ENCODE assay signal across 28 cellular contexts in the genomic region with DNA sequence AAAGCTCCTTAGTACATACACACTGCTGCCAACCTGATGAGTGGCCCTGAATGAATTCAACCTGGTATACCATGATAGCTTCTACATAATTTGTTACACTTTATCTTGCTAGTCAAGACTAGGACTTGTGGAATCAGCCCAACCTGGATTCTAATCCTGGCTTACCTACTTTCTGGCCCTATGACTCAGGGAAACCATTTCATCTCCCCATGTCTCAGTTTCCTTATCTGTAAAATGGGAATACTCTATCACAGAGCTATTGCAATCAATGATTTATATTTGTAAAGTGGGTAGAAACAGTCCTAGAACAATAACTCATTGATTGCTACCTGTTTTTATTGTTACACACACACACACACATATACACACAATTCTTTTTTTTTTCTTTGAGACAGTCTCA.
"Had no signal": no experiment of that assay in that cellular context is flagged by ENCODE, and none has a peak within 500 bp of the region (broad histone marks: within the 10 kb centered on the region; RNA-seq: fewer than 3 reads in every experiment).

No MANE protein-coding gene starts in this region.

- H3K4me3 ChIP-seq: colonic mucosa, esophagus squamous epithelium, gastrocnemius medialis, heart right ventricle, left ventricle myocardium inferior, lower lobe of right lung, mucosa of descending colon had no signal

- H3K36me3 ChIP-seq: colonic mucosa, esophagus squamous epithelium, gastrocnemius medialis, lower lobe of right lung had no signal

- DNase-seq: colonic mucosa; cortex of kidney; effector CD8-positive, alpha-beta T cell; effector memory CD8-positive, alpha-beta T cell; endodermal cell; esophagus squamous epithelium; foreskin fibroblast; foreskin melanocyte; gastrocnemius medialis; glutamatergic neuron; head of caudate nucleus; heart right ventricle; hypothalamus; immature natural killer cell; islet precursor cell; kidney; kidney glomerular epithelial cell; left colon; left ventricle myocardium inferior; lower lobe of right lung; mesenchymal stem cell; mucosa of descending colon; naive B cell had no signal

- H3K27me3 Mint-ChIP-seq: dendritic cell treated with granulocyte-macrophage colony-stimulating factor and Interleukin-4, amounts not matched to agents 40 ng/mL and 50 ng/mL, for 4 days; effector memory CD8-positive, alpha-beta T cell; naive B cell had no signal

- H3K9me3 Mint-ChIP-seq: dendritic cell treated with granulocyte-macrophage colony-stimulating factor and Interleukin-4, amounts not matched to agents 40 ng/mL and 50 ng/mL, for 4 days; effector memory CD8-positive, alpha-beta T cell; endodermal cell; immature natural killer cell; mesothelial cell of epicardium; naive B cell had no signal

- H3K9me3 ChIP-seq: colonic mucosa, esophagus squamous epithelium, gastrocnemius medialis, heart right ventricle, left ventricle myocardium inferior, lower lobe of right lung, mucosa of descending colon had no signal

- ATAC-seq: effector memory CD8-positive, alpha-beta T cell; esophagus mucosa; gastrocnemius medialis; heart right ventricle; left colon; left lobe of liver; lower lobe of right lung; mucosa of descending colon had no signal

- H3K4me3 Mint-ChIP-seq: dendritic cell treated with granulocyte-macrophage colony-stimulating factor and Interleukin-4, amounts not matched to agents 40 ng/mL and 50 ng/mL, for 4 days; effector memory CD8-positive, alpha-beta T cell; endodermal cell; immature natural killer cell; mesothelial cell of epicardium; naive B cell had no signal

- H3K27ac ChIP-seq: colonic mucosa, epithelial cell of prostate, esophagus squamous epithelium, gastrocnemius medialis, heart right ventricle, left ventricle myocardium inferior, lower lobe of right lung had no signal

- H3K27ac Mint-ChIP-seq: dendritic cell treated with granulocyte-macrophage colony-stimulating factor and Interleukin-4, amounts not matched to agents 40 ng/mL and 50 ng/mL, for 4 days; effector memory CD8-positive, alpha-beta T cell; endodermal cell; immature natural killer cell; mesothelial cell of epicardium; naive B cell had no signal

- H3K27me3 ChIP-seq: colonic mucosa, esophagus squamous epithelium, heart right ventricle had no signal
